Comparison of ENCODE assay signal across 1 cellular context in genomic region chr15:77186518-77187095, GRCh38.
TF ChIP-seq lines count a peak whose summit lies in the region.

No MANE protein-coding gene starts in this region.

TF ChIP-seq in K562, 482 proteins besides CTCF, POLR2A, EP300 and RAD21 (continued from another document):
- TF ChIP-seq PRDM10 (IDR thresholded peaks at IDR 0.05; ENCODE audit: partially characterized antibody) (no peak), MYC (IDR thresholded peaks at IDR 0.05; ENCODE audit: low read depth, low read length) (0 out of 2 replicates have a peak, but pooled peaks have one; percentile 34), MYC (CRISPR knock-in tag; IDR thresholded peaks at IDR 0.05; ENCODE audit: borderline replicate concordance, low read depth) (no peak), SMC3 (conservative IDR thresholded peaks at IDR 0.05; ENCODE audit: insufficient read depth, low read depth, low read length) (0 out of 2 replicates have a peak, but pooled peaks have one; percentile 26), ZBTB7A (IDR thresholded peaks at IDR 0.05; ENCODE audit: borderline replicate concordance, control insufficient read depth, low read depth, low read length) (no peak), ZSCAN32 (CRISPR knock-in tag; IDR thresholded peaks at IDR 0.05) (no peak), ZNF316 (IDR thresholded peaks at IDR 0.05) (no peak), LCOR (CRISPR knock-in tag; IDR thresholded peaks at IDR 0.05) (no peak), U2AF1 (optimal IDR thresholded peaks at IDR 0.05; ENCODE audit: low read depth, low read length) (no peak), CC2D1A (IDR thresholded peaks at IDR 0.05) (0 out of 2 replicates have a peak, but pooled peaks have one; percentile 36)
